In genomic region chr7:111292026-111292430, GRCh38 we compare ENCODE assay signal across 20 cellular contexts.
DNase-seq lines count a peak whose midpoint lies in the region; ATAC-seq, FAIRE-seq and TF ChIP-seq lines count a peak whose summit lies in the region.
"Had no signal": no experiment of that assay in that cellular context is flagged by ENCODE, and none has a peak within 500 bp of the region (broad histone marks: within the 10 kb centered on the region; RNA-seq: fewer than 3 reads in every experiment).

No MANE protein-coding gene starts in this region.

- no peak for TF ChIP-seq POLR2A in K562 (conservative IDR thresholded peaks at IDR 0.05)

- no TSS peak for BruUV-seq in K562 (replicated peaks; lab: Mats Ljungman, UMichigan)

- H3K4me1 Mint-ChIP-seq in nephron, result peaks cover 22% of the 10 kb centered on the region
- no peaks in the 10 kb centered on the region for H3K4me1 Mint-ChIP-seq in activated CD4-positive, alpha-beta T cell treated with anti-CD3 and anti-CD28 coated beads for 36 hours
- H3K4me1 Mint-ChIP-seq: activated B cell treated with CpG ODN at 0.5 μM for 24 hours; activated naive CD4-positive, alpha-beta T cell treated with anti-CD3 and anti-CD28 coated beads, Interleukin-2, amount 10 ng/mL, durations not matched to agents 7 days and 5 days; stimulated activated naive CD8-positive, alpha-beta T cell treated with anti-CD3 and anti-CD28 coated beads, Interleukin-15, amount 100 ng/mL, for 72 hours had no signal

- H3K4me3 Mint-ChIP-seq in nephron, result no peak overlapping the region
- H3K4me3 Mint-ChIP-seq in activated CD4-positive, alpha-beta T cell treated with anti-CD3 and anti-CD28 coated beads for 36 hours, result no peak overlapping the region
- H3K4me3 Mint-ChIP-seq: activated B cell treated with CpG ODN at 0.5 μM for 24 hours; activated naive CD4-positive, alpha-beta T cell treated with anti-CD3 and anti-CD28 coated beads, Interleukin-2, amount 10 ng/mL, durations not matched to agents 7 days and 5 days; CD4-positive, CD25-positive, alpha-beta regulatory T cell; naive thymus-derived CD4-positive, alpha-beta T cell; stimulated activated naive CD8-positive, alpha-beta T cell treated with anti-CD3 and anti-CD28 coated beads, Interleukin-15, amount 100 ng/mL, for 72 hours had no signal

- WGBS in K562 (ENCODE audit: insufficient coverage, low coverage, missing lambda C conversion rate), result 27% methylated on average over 1 of the region's 1 CpG

- no peaks in the 10 kb centered on the region for H3K27me3 Mint-ChIP-seq in nephron (ENCODE audit: low read depth)
- no peaks in the 10 kb centered on the region for H3K27me3 Mint-ChIP-seq in activated CD4-positive, alpha-beta T cell treated with anti-CD3 and anti-CD28 coated beads for 36 hours
- H3K27me3 Mint-ChIP-seq: activated B cell treated with CpG ODN at 0.5 μM for 24 hours; activated naive CD4-positive, alpha-beta T cell treated with anti-CD3 and anti-CD28 coated beads, Interleukin-2, amount 10 ng/mL, durations not matched to agents 7 days and 5 days; CD4-positive, CD25-positive, alpha-beta regulatory T cell; naive thymus-derived CD4-positive, alpha-beta T cell; stimulated activated naive CD8-positive, alpha-beta T cell treated with anti-CD3 and anti-CD28 coated beads, Interleukin-15, amount 100 ng/mL, for 72 hours had no signal

- no peak overlapping the region for H3K9ac ChIP-seq in K562 (ENCODE audit: insufficient read depth in 1 of 2, low read depth in 2 of 2, low read length in 2 of 2)

- H3K36me3 Mint-ChIP-seq in nephron (ENCODE audit: low read depth), result no peaks in the 10 kb centered on the region
- H3K36me3 Mint-ChIP-seq in activated CD4-positive, alpha-beta T cell treated with anti-CD3 and anti-CD28 coated beads for 36 hours (ENCODE audit: low read depth), result peaks cover 15% of the 10 kb centered on the region
- H3K36me3 Mint-ChIP-seq: activated naive CD4-positive, alpha-beta T cell treated with anti-CD3 and anti-CD28 coated beads, Interleukin-2, amount 10 ng/mL, durations not matched to agents 7 days and 5 days; CD4-positive, CD25-positive, alpha-beta regulatory T cell had no signal

- no peak for TF ChIP-seq RAD21 in K562 (CRISPR knock-in tag; conservative IDR thresholded peaks at IDR 0.05 in 1 of 2, IDR thresholded peaks at IDR 0.05 in 1 of 2)

- CTCF ChIA-PET in K562 (lab: Yijun Ruan, JAX; ENCODE audit: low intra/inter-chr PET ratio), result no interaction called here
- CTCF ChIA-PET in activated CD4-positive, alpha-beta T cell treated with anti-CD3 and anti-CD28 coated beads for 36 hours (lab: Charles Lee), result no interaction called here

- intact Hi-C loops in K562 (cut with micrococcal nuclease), result no loop called here
- intact Hi-C loops in activated CD4-positive, alpha-beta T cell treated with anti-CD3 and anti-CD28 coated beads for 36 hours (cut with DNase I, micrococcal nuclease), result no loop called here

- no peaks in the 10 kb centered on the region for H3K9me1 ChIP-seq in K562 (ENCODE audit: control insufficient read depth, insufficient read depth, low read length)

- H3K27me3 ChIP-seq in K562 (ENCODE audit: control insufficient read depth in 2 of 2, insufficient read depth in 2 of 2, low read length in 2 of 2), result no peaks in the 10 kb centered on the region
- H3K27me3 ChIP-seq: hepatocyte, Peyer's patch had no signal

- TF ChIP-seq CTCF in K562 (IDR thresholded peaks at IDR 0.05 in 2 of 3, conservative IDR thresholded peaks at IDR 0.05 in 1 of 3; ENCODE audit: insufficient read depth in 2 of 3, low read depth in 1 of 3, low read length in 3 of 3), result no peak
- TF ChIP-seq CTCF in nephron (IDR thresholded peaks at IDR 0.05; ENCODE audit: unreplicated experiment in 3 of 3), result no peak

- peaks cover 0 to 4% of the 10 kb centered on the region in 2 experiments; a peak in 3 of 5 replicates for H3K4me1 ChIP-seq in K562 (replicated peaks in 1 of 2; ENCODE audit: control insufficient read depth in 2 of 2, insufficient read depth in 2 of 2, low read length in 2 of 2)
- H3K4me1 ChIP-seq: Peyer's patch had no signal

- H3K4me3 ChIP-seq in K562, result no peak overlapping the region
- H3K4me3 ChIP-seq: hepatocyte, Peyer's patch had no signal

- H3K9me3 ChIP-seq in K562 (replicated peaks; ENCODE audit: control insufficient read depth, insufficient read depth, low read depth, low read length), result no peaks in the 10 kb centered on the region
- H3K9me3 ChIP-seq: Peyer's patch had no signal

- in situ Hi-C loops in K562 (cut with MboI), result no loop called here

- no peaks in the 10 kb centered on the region for H3K36me3 ChIP-seq in K562 (ENCODE audit: control insufficient read depth, insufficient read depth, low read length)
- H3K36me3 ChIP-seq: Peyer's patch had no signal

- no peak for TF ChIP-seq EP300 in K562 (IDR thresholded peaks at IDR 0.05; ENCODE audit: low read length)

- H4K20me1 ChIP-seq in K562 (replicated peaks; ENCODE audit: control insufficient read depth, insufficient read depth, low read length), result no peaks in the 10 kb centered on the region

- no peak for FAIRE-seq in K562 (lab: Jason Lieb, UNC)

- peaks cover 12% of the 10 kb centered on the region; the same call in 2 of the 3 replicates for H3K79me2 ChIP-seq in K562 (ENCODE audit: control insufficient read depth, insufficient read depth, low read length)
- H3K79me2 ChIP-seq: hepatocyte had no signal

- peaks cover 12% of the 10 kb centered on the region for H3K9me3 Mint-ChIP-seq in nephron
- peaks cover 7% of the 10 kb centered on the region for H3K9me3 Mint-ChIP-seq in activated CD4-positive, alpha-beta T cell treated with anti-CD3 and anti-CD28 coated beads for 36 hours (ENCODE audit: low read depth)
- H3K9me3 Mint-ChIP-seq: activated naive CD4-positive, alpha-beta T cell treated with anti-CD3 and anti-CD28 coated beads, Interleukin-2, amount 10 ng/mL, durations not matched to agents 7 days and 5 days had no signal

- POLR2A ChIA-PET in K562 (lab: Yijun Ruan, JAX), result interaction anchor here (0.6 to 1.4 kb wide), 2 partner anchors 10 to 333 kb away, joined by 3 to 4 read pairs; no protein-coding TSS in a partner anchor
- POLR2A ChIA-PET in activated CD4-positive, alpha-beta T cell treated with anti-CD3 and anti-CD28 coated beads for 36 hours (lab: Charles Lee), result no interaction called here

- H3K27ac ChIP-seq in K562 (ENCODE audit: extremely low read depth, low read depth, low read length), result no peak overlapping the region
- H3K27ac ChIP-seq: hepatocyte, Peyer's patch had no signal

- no peak overlapping the region for H2AFZ ChIP-seq in K562 (ENCODE audit: low read depth, low read length)
- H2AFZ ChIP-seq: hepatocyte had no signal

- ATAC-seq in K562 (peak; percentile 40), GM18861 (IDR thresholded peaks at IDR 0.05; ENCODE audit: unreplicated experiment) (no peak), GM18517 (IDR thresholded peaks at IDR 0.05; ENCODE audit: unreplicated experiment) (no peak)
- no peak for ATAC-seq in activated CD4-positive, alpha-beta T cell treated with anti-CD3 and anti-CD28 coated beads for 36 hours
- ATAC-seq: HCT116; left colon; naive thymus-derived CD4-positive, alpha-beta T cell; stimulated activated naive CD8-positive, alpha-beta T cell treated with anti-CD3 and anti-CD28 coated beads, Interleukin-15, amount 100 ng/mL, for 72 hours had no signal

- H3K4me2 ChIP-seq in K562 (ENCODE audit: insufficient read depth, low read length), result no peak overlapping the region
- H3K4me2 ChIP-seq: hepatocyte had no signal

- DNase-seq in EH (ENCODE audit: low read depth) (peak; percentile 62), NCI-H146 (lab: John Stamatoyannopoulos, UW) (peak; percentile 62), K562 (ENCODE audit: extremely low read depth in 1 of 4, low spot score in 3 of 4) (no peak), anterior cingulate cortex (lab: John Stamatoyannopoulos, UW) (no peak)
- DNase-seq in activated CD4-positive, alpha-beta T cell treated with anti-CD3 and anti-CD28 coated beads for 36 hours, result no peak
- DNase-seq: activated B cell treated with CpG ODN at 0.5 μM for 24 hours; activated naive CD4-positive, alpha-beta T cell treated with anti-CD3 and anti-CD28 coated beads, Interleukin-2, amount 10 ng/mL, durations not matched to agents 7 days and 5 days; CD4-positive, CD25-positive, alpha-beta regulatory T cell; central memory CD4-positive, alpha-beta T cell; Kasumi-1; left colon; naive thymus-derived CD4-positive, alpha-beta T cell; NCI-H345; Peyer's patch; stimulated activated naive CD8-positive, alpha-beta T cell treated with anti-CD3 and anti-CD28 coated beads, Interleukin-15, amount 100 ng/mL, for 72 hours had no signal

- H3K27ac Mint-ChIP-seq in nephron, result peak overlapping the region; percentile 15 to 77 (median 26)
- H3K27ac Mint-ChIP-seq in activated CD4-positive, alpha-beta T cell treated with anti-CD3 and anti-CD28 coated beads for 36 hours, result no peak overlapping the region
- H3K27ac Mint-ChIP-seq: activated B cell treated with CpG ODN at 0.5 μM for 24 hours; activated naive CD4-positive, alpha-beta T cell treated with anti-CD3 and anti-CD28 coated beads, Interleukin-2, amount 10 ng/mL, durations not matched to agents 7 days and 5 days; CD4-positive, CD25-positive, alpha-beta regulatory T cell; naive thymus-derived CD4-positive, alpha-beta T cell; stimulated activated naive CD8-positive, alpha-beta T cell treated with anti-CD3 and anti-CD28 coated beads, Interleukin-15, amount 100 ng/mL, for 72 hours had no signal

TF ChIP-seq in K562, 482 proteins besides CTCF, POLR2A, EP300 and RAD21 (continues in another document):
- TF ChIP-seq ZNF740 (CRISPR knock-in tag; IDR thresholded peaks at IDR 0.05), result no peak
- no peak for TF ChIP-seq ZNF740 (tag; IDR thresholded peaks at IDR 0.05)

Comparison
In these comparisons a context has a peak if more than half of its experiments do, and no peak if none do; other contexts are left out.
1. DNase-seq: peak in EH (single experiment) and NCI-H146 (single experiment); none in K562 (0 of 4), activated CD4-positive, alpha-beta T cell treated with anti-CD3 and anti-CD28 coated beads for 36 hours (single experiment) and anterior cingulate cortex (0 of 58).